20 cellular contexts compared by ENCODE assay signal in genomic region chr19:40629346-40629745, GRCh38. TPM values are rescaled to one million over a fixed set of nuclear protein-coding genes. Genes with fewer than 3 reads are reported as not detected.
DNase-seq lines count a peak whose midpoint lies in the region; ATAC-seq and TF ChIP-seq lines count a peak whose summit lies in the region.
"Had no signal": no experiment of that assay in that cellular context is flagged by ENCODE, and none has a peak within 500 bp of the region (broad histone marks: within the 10 kb centered on the region; RNA-seq: fewer than 3 reads in every experiment).

No MANE protein-coding gene starts in this region.

- intact Hi-C loops in Right ventricle myocardium inferior (cut with DNase I), result no loop called here
- intact Hi-C loops in left ventricle myocardium inferior (cut with micrococcal nuclease), result no loop called here
- intact Hi-C loops in mucosa of descending colon (cut with DNase I, micrococcal nuclease), result no loop called here

- H3K4me1 ChIP-seq in left ventricle myocardium inferior (peaks cover 17% of the 10 kb centered on the region), osteoblast (ENCODE audit: insufficient read depth, low read length) (peaks cover 16% of the 10 kb centered on the region), mucosa of descending colon (ENCODE audit: low read depth) (no peaks in the 10 kb centered on the region)

- H3K27me3 ChIP-seq in left ventricle myocardium inferior (ENCODE audit: low read depth), result no peaks in the 10 kb centered on the region
- no peaks in the 10 kb centered on the region for H3K27me3 ChIP-seq in osteoblast (ENCODE audit: insufficient read depth, low read length)
- H3K27me3 ChIP-seq: BE2C had no signal

- no peak for TF ChIP-seq CTCF in left ventricle myocardium inferior (IDR thresholded peaks at IDR 0.05; ENCODE audit: borderline replicate concordance)
- no peak for TF ChIP-seq CTCF in osteoblast (IDR thresholded peaks at IDR 0.05; ENCODE audit: extremely low read depth, low read depth, low read length)
- TF ChIP-seq CTCF in mucosa of descending colon (IDR thresholded peaks at IDR 0.05), result no peak

- H3K36me3 Mint-ChIP-seq in activated T-helper 17 cell treated with anti-CD3 and anti-CD28 coated beads, Interleukin-2, amount 50 U/mL, for 72 hours (ENCODE audit: low read depth), result peaks cover 57% of the 10 kb centered on the region

- peaks cover 21% of the 10 kb centered on the region for H3K4me1 Mint-ChIP-seq in activated T-helper 17 cell treated with anti-CD3 and anti-CD28 coated beads, Interleukin-2, amount 50 U/mL, for 72 hours

- H3K27me3 Mint-ChIP-seq in activated T-helper 17 cell treated with anti-CD3 and anti-CD28 coated beads, Interleukin-2, amount 50 U/mL, for 72 hours, result no peaks in the 10 kb centered on the region

- H2AFZ ChIP-seq in osteoblast (ENCODE audit: low read length), result no peak overlapping the region

- H3K27ac ChIP-seq in left ventricle myocardium inferior (replicated peaks), result no peak overlapping the region
- H3K27ac ChIP-seq in osteoblast (ENCODE audit: low read depth, low read length), result no peak overlapping the region

- no peaks in the 10 kb centered on the region for H4K20me1 ChIP-seq in osteoblast (ENCODE audit: insufficient read depth, low read length)

- ATAC-seq in Right ventricle myocardium inferior (no peak), mucosa of descending colon (no peak)
- ATAC-seq in activated T-helper 17 cell treated with anti-CD3 and anti-CD28 coated beads, Interleukin-2, amount 50 U/mL, for 72 hours (replicated peaks), result no peak
- ATAC-seq: HCT116 had no signal

- H3K27ac Mint-ChIP-seq in activated T-helper 17 cell treated with anti-CD3 and anti-CD28 coated beads, Interleukin-2, amount 50 U/mL, for 72 hours, result peak overlapping the region; percentile 26

- H3K36me3 ChIP-seq in left ventricle myocardium inferior, result peaks cover 51% of the 10 kb centered on the region
- H3K36me3 ChIP-seq in osteoblast (ENCODE audit: insufficient read depth, low read length), result peaks cover 10% of the 10 kb centered on the region
- H3K36me3 ChIP-seq in mucosa of descending colon (ENCODE audit: low read depth), result no peaks in the 10 kb centered on the region
- H3K36me3 ChIP-seq: BE2C had no signal

- H3K4me3 Mint-ChIP-seq in activated T-helper 17 cell treated with anti-CD3 and anti-CD28 coated beads, Interleukin-2, amount 50 U/mL, for 72 hours, result no peak overlapping the region
- H3K4me3 Mint-ChIP-seq: CD4-positive, CD25-positive, alpha-beta regulatory T cell had no signal

- H3K4me2 ChIP-seq in osteoblast (ENCODE audit: insufficient read depth, low read length), result no peak overlapping the region

- H3K9me3 Mint-ChIP-seq in activated T-helper 17 cell treated with anti-CD3 and anti-CD28 coated beads, Interleukin-2, amount 50 U/mL, for 72 hours, result no peaks in the 10 kb centered on the region

- H3K79me2 ChIP-seq in osteoblast (ENCODE audit: insufficient read depth, low read length), result no peaks in the 10 kb centered on the region

- H3K9me3 ChIP-seq in left ventricle myocardium inferior (replicated peaks) (no peaks in the 10 kb centered on the region), osteoblast (ENCODE audit: low read depth, low read length) (no peaks in the 10 kb centered on the region), mucosa of descending colon (no peaks in the 10 kb centered on the region)
- H3K9me3 ChIP-seq: BE2C, Caco-2 had no signal

- peak; percentile 61 for DNase-seq in Right ventricle myocardium inferior (ENCODE audit: missing footprints)
- no peak for DNase-seq in left ventricle myocardium inferior
- DNase-seq in D341Med (ENCODE audit: low spot score), result peak; percentile 31
- DNase-seq in osteoblast (ENCODE audit: insufficient read length, low spot score, missing footprints), result peak; percentile 66
- no peak for DNase-seq in iPS-NIHi7 (ENCODE audit: extremely low spot score)
- DNase-seq in mucosa of descending colon, result no peak
- DNase-seq in MV-4-11 (lab: John Stamatoyannopoulos, UW), result no peak
- DNase-seq: ACHN; BE2C; C1 segment of cervical spinal cord; Caco-2; CD4-positive, CD25-positive, alpha-beta regulatory T cell; DMS153; DMS79; GDM1; GOT3; H7; IMR-90 had no signal

- H3K4me3 ChIP-seq in left ventricle myocardium inferior (no peak overlapping the region), osteoblast (ENCODE audit: insufficient read depth, low read length) (no peak overlapping the region), mucosa of descending colon (no peak overlapping the region)

RNA-seq across cellular contexts. Expression of gene LTBP4, which starts 28.2 kb away (rescaled TPM):
- 324 TPM for total RNA-seq in Right ventricle myocardium inferior
- 260 TPM for total RNA-seq in left ventricle myocardium inferior
- 100 to 1,000 TPM; 117 to 331 TPM for total RNA-seq in activated T-helper 17 cell treated with anti-CD3 and anti-CD28 coated beads, Interleukin-2, amount 50 U/mL, for 72 hours
- 13.6 and 16.6 TPM in 2 replicates for total RNA-seq in osteoblast
- 100 to 1,000 TPM; 141 to 244 (median 160) TPM for total RNA-seq in mucosa of descending colon

RNA-seq across cellular contexts. Expression of gene SHKBP1, which starts 52.7 kb away (rescaled TPM):
- total RNA-seq in Right ventricle myocardium inferior, result 20.6 TPM
- total RNA-seq in left ventricle myocardium inferior, result 14.8 TPM
- total RNA-seq in activated T-helper 17 cell treated with anti-CD3 and anti-CD28 coated beads, Interleukin-2, amount 50 U/mL, for 72 hours, result 100 to 1,000 TPM; 113 to 126 TPM
- 16.3 and 18.9 TPM in 2 replicates for total RNA-seq in osteoblast
- total RNA-seq in mucosa of descending colon, result 10 to 100 TPM; 58.1 to 70.6 (median 62.2) TPM

Comparison
In these comparisons a context has a peak if more than half of its experiments do, and no peak if none do; other contexts are left out.
1. DNase-seq: peak in Right ventricle myocardium inferior (single experiment), D341Med (single experiment) and osteoblast (single experiment); none in left ventricle myocardium inferior (single experiment), iPS-NIHi7 (single experiment), mucosa of descending colon (0 of 3) and MV-4-11 (single experiment).